8 cellular contexts compared by ENCODE assay signal in the genomic region with DNA sequence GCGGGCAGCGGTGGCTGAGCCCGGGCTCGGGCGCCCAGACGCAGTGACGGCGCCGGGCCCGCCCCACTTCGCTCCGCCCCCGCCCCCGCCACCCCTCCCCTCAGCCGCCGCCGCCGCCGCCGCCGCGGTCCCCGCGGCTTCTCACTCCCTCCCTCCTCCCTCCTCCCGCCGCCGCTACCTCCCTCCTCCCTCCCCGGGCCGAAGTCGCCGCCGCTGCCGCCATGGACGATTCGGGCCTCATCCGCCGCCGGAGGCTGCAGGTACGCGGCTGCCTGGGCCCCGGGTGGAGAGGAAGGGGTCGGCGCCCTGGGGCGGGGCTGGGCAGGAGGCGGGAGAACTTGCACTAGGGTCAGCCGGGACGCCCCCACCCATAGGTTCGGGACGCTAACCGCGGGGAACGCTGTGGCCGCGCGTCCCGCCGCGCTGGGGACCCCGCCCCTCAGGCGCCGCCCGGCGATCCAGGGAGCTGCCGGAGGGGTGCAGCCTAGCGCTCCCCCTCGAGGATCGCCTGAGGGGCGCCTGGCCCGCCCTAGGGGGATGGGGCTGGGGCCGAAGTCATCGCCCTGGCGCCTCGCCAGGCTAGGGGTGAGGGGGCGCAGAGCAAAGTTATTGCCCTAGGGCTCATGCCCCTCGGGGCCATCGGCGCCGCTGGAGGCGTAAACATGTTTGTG. TPM values are rescaled to one million over a fixed set of nuclear protein-coding genes. Genes with fewer than 3 reads are reported as not detected.
DNase-seq lines count a peak whose midpoint lies in the region; ATAC-seq, FAIRE-seq and TF ChIP-seq lines count a peak whose summit lies in the region.

No MANE protein-coding gene starts in this region.

- H2AFZ ChIP-seq in MM.1S (ENCODE audit: low read length), result no peak overlapping the region

- H3K9ac ChIP-seq in MM.1S (ENCODE audit: low read length) (no peak overlapping the region), rectal smooth muscle tissue (ENCODE audit: low read length) (no peak overlapping the region)

- H3K4me1 ChIP-seq in MM.1S (ENCODE audit: low read length), result peaks cover 3% of the 10 kb centered on the region; the same call in 1 of the 2 replicates
- H3K4me1 ChIP-seq in esophagus squamous epithelium, result peaks cover 8 to 54% (median 20%) of the 10 kb centered on the region in 3 donors
- H3K4me1 ChIP-seq in rectal smooth muscle tissue (ENCODE audit: control insufficient read depth, insufficient read depth, low read length), result no peaks in the 10 kb centered on the region

- no peak for FAIRE-seq in D721Med (lab: Jason Lieb, UNC)

- H3K36me3 ChIP-seq in MM.1S (replicated peaks; ENCODE audit: insufficient read depth, low read length) (no peaks in the 10 kb centered on the region), esophagus squamous epithelium (no peaks in the 10 kb centered on the region), rectal smooth muscle tissue (ENCODE audit: control insufficient read depth, insufficient read depth, low read length) (no peaks in the 10 kb centered on the region)

- H3K27ac ChIP-seq in MM.1S (ENCODE audit: low read length), result no peak overlapping the region
- H3K27ac ChIP-seq in esophagus squamous epithelium, result no peak overlapping the region
- H3K27ac ChIP-seq in rectal smooth muscle tissue (ENCODE audit: low read depth, low read length), result no peak overlapping the region

- no peaks in the 10 kb centered on the region for H3F3A ChIP-seq in MM.1S (ENCODE audit: insufficient read depth, low read length)

- intact Hi-C loops in esophagus squamous epithelium (cut with DNase I), result no loop called here

- H3K9me3 ChIP-seq in MM.1S (replicated peaks; ENCODE audit: insufficient read depth, low read length) (no peaks in the 10 kb centered on the region), esophagus squamous epithelium (no peaks in the 10 kb centered on the region)

- peak; percentile 63 for DNase-seq in D721Med (ENCODE audit: insufficient read length, low spot score)
- DNase-seq in MM.1S, result peak; percentile 24
- peak; percentile 49 for DNase-seq in activated CD4-positive, CD25-positive, alpha-beta regulatory T cell treated with anti-CD3 and anti-CD28 coated beads, Interleukin-2, amount 50 U/mL, for 72 hours
- DNase-seq in esophagus squamous epithelium (lab: John Stamatoyannopoulos, UW), result no peak
- DNase-seq in mucosa of gallbladder (ENCODE audit: low spot score), result no peak
- DNase-seq in effector CD8-positive, alpha-beta T cell (lab: John Stamatoyannopoulos, UW), result no peak

- H3K4me2 ChIP-seq in MM.1S (ENCODE audit: low read depth, low read length), result peak overlapping the region; percentile 71; the same call in 1 of the 2 replicates

- no peak for ATAC-seq in HG03280 (IDR thresholded peaks at IDR 0.05; ENCODE audit: unreplicated experiment)

- no peak for TF ChIP-seq POLR2A in esophagus squamous epithelium (IDR thresholded peaks at IDR 0.05)

- 0% methylated on average over 3 of the region's 79 CpGs; no CpG with 5 or more reads in 1 of the 2 donors for WGBS in esophagus squamous epithelium, 2 donors

- H3K4me3 ChIP-seq in MM.1S (ENCODE audit: low read length) (peak overlapping the region; percentile 37; the same call in 1 of the 2 replicates), esophagus squamous epithelium (peak overlapping the region; percentile 18 to 70 (median 41)), rectal smooth muscle tissue (ENCODE audit: low read length) (peak overlapping the region; percentile 19)

- TF ChIP-seq CTCF in D721Med (IDR thresholded peaks at IDR 0.05; ENCODE audit: insufficient read depth, missing control alignments), result no peak
- TF ChIP-seq CTCF in MM.1S (IDR thresholded peaks at IDR 0.05; ENCODE audit: low read length), result no peak
- TF ChIP-seq CTCF in esophagus squamous epithelium (IDR thresholded peaks at IDR 0.05), result no peak

- H3K9me2 ChIP-seq in MM.1S (replicated peaks; ENCODE audit: insufficient read depth, low read length), result no peaks in the 10 kb centered on the region

- H3K27me3 ChIP-seq in MM.1S (replicated peaks; ENCODE audit: insufficient read depth, low read length) (peaks cover 78% of the 10 kb centered on the region), esophagus squamous epithelium (peaks cover 22 to 100% (median 34%) of the 10 kb centered on the region in 4 donors), rectal smooth muscle tissue (ENCODE audit: control insufficient read depth, insufficient read depth, low read length) (peaks cover 43% of the 10 kb centered on the region)

- no peaks in the 10 kb centered on the region for H4K20me1 ChIP-seq in MM.1S (ENCODE audit: insufficient read depth, low read length)

- no peaks in the 10 kb centered on the region for H3K79me2 ChIP-seq in MM.1S (ENCODE audit: low read length)

RNA-seq across cellular contexts. Expression of gene RTBDN, which starts 0.5 kb away (rescaled TPM):
- total RNA-seq in esophagus squamous epithelium (not detected), mucosa of gallbladder (not detected)

RNA-seq across cellular contexts. Expression of gene MAST1, which starts 4.4 kb away (rescaled TPM):
- under 1 TPM in 1 of 4 donors, not detected in 3; 0.42 TPM for total RNA-seq in esophagus squamous epithelium
- 0.83 TPM for total RNA-seq in mucosa of gallbladder

RNA-seq across cellular contexts. Expression of gene RNASEH2A, which starts 27.5 kb away (rescaled TPM):
- total RNA-seq in esophagus squamous epithelium (10 to 100 TPM in 3 of 4 donors, 1 to 10 TPM in 1; 7.1 to 19.2 (median 14.9) TPM), mucosa of gallbladder (7.3 TPM)

RNA-seq across cellular contexts. Expression of gene THSD8, which starts 32.0 kb away (rescaled TPM):
- total RNA-seq in esophagus squamous epithelium, result not detected
- total RNA-seq in mucosa of gallbladder, result 4.1 TPM

RNA-seq across cellular contexts. Expression of gene PRDX2, which starts 32.3 kb away (rescaled TPM):
- total RNA-seq in esophagus squamous epithelium (100 to 1,000 TPM; 211 to 436 (median 345) TPM), mucosa of gallbladder (319 TPM)

Comparison
In these comparisons a context has a peak if more than half of its experiments do, and no peak if none do; other contexts are left out.
1. DNase-seq: peak in D721Med (single experiment), MM.1S (single experiment) and activated CD4-positive, CD25-positive, alpha-beta regulatory T cell treated with anti-CD3 and anti-CD28 coated beads, Interleukin-2, amount 50 U/mL, for 72 hours (single experiment); none in esophagus squamous epithelium (single experiment), mucosa of gallbladder (single experiment) and effector CD8-positive, alpha-beta T cell (single experiment).
2. Peak in every context shown above with its lines, with median percentiles within 50 percentile points of each other: H3K4me3 ChIP-seq.